Comparison of ENCODE assay signal across 8 cellular contexts in the genomic region with DNA sequence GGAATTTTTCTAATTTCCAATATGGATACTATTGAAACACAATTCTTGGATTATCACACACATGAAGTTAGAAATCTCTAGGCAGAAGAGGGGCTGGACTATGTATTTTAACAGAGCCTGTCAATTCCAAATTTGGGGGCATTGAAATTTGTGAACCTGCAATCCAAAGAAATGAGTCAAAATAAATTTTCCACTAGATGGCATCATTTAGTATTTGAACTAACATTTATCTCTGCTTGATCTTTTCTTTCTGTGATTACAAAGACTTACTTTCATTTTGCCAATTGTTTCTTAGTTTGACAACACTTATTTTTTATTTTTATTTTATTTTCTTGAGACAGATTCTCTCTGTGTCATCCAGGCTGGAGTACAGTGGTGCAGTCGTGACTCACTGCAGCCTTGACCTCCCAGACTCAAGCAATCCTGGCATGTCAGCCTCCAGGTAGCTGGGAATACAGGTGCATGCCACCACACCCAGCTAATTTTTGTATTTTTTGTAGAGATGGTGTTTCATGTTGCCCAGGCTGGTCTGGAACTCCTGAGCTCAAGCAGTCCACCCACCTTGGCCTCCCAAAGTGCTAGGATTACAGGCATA. TPM values are rescaled to one million over a fixed set of nuclear protein-coding genes. Genes with fewer than 3 reads are reported as not detected.
DNase-seq lines count a peak whose midpoint lies in the region; ATAC-seq, FAIRE-seq and TF ChIP-seq lines count a peak whose summit lies in the region.

No MANE protein-coding gene starts in this region.

- intact Hi-C loops in activated T-helper 1 cell treated with anti-CD3 and anti-CD28 coated beads, Interleukin-12 subunit alpha, Interleukin-12 subunit beta, Interleukin-2, Interleukin-4 antibody, amounts not matched to agents 30 ng/mL and 10 ng/mL and 1 ng/mL, durations not matched to agents 14 hours and 24 hours and 36 hours (cut with micrococcal nuclease), result loop anchor here (1.0 to 10.0 kb wide), 6 partner anchors 133 to 1292 kb away; a partner anchor contains a TSS

- no peak overlapping the region for H3K27ac ChIP-seq in liver (ENCODE audit: low read depth in 1 of 2, low read length in 2 of 2)

- no peaks in the 10 kb centered on the region for H3K9me3 ChIP-seq in liver (ENCODE audit: control insufficient read depth in 4 of 4, low read length in 3 of 4)

- H3K27me3 ChIP-seq in liver (ENCODE audit: control insufficient read depth in 4 of 4, insufficient read depth in 4 of 4, low read length in 3 of 4), result no peaks in the 10 kb centered on the region

- H3K36me3 ChIP-seq in liver (ENCODE audit: control insufficient read depth in 4 of 4, insufficient read depth in 3 of 4, low read depth in 1 of 4, low read length in 3 of 4), result peaks cover 0 to 6% (median 2%) of the 10 kb centered on the region in 4 donors

- peak overlapping the region; percentile 23 for H3K27ac Mint-ChIP-seq in activated T-helper 1 cell treated with anti-CD3 and anti-CD28 coated beads, Interleukin-12 subunit alpha, Interleukin-12 subunit beta, Interleukin-2, Interleukin-4 antibody, amounts not matched to agents 30 ng/mL and 10 ng/mL and 1 ng/mL, durations not matched to agents 14 hours and 24 hours and 36 hours

- H3K4me3 Mint-ChIP-seq in activated T-helper 1 cell treated with anti-CD3 and anti-CD28 coated beads, Interleukin-12 subunit alpha, Interleukin-12 subunit beta, Interleukin-2, Interleukin-4 antibody, amounts not matched to agents 30 ng/mL and 10 ng/mL and 1 ng/mL, durations not matched to agents 14 hours and 24 hours and 36 hours, result no peak overlapping the region

- no peak for DNase-seq in D721Med (ENCODE audit: insufficient read length, low spot score)
- DNase-seq in HT1080 (ENCODE audit: low read depth), result peak; percentile 30
- DNase-seq in activated T-helper 1 cell treated with anti-CD3 and anti-CD28 coated beads, Interleukin-12 subunit alpha, Interleukin-12 subunit beta, Interleukin-2, Interleukin-4 antibody, amounts not matched to agents 30 ng/mL and 10 ng/mL and 1 ng/mL, durations not matched to agents 14 hours and 24 hours and 36 hours (ENCODE audit: low spot score), result no peak
- DNase-seq in NCI-H1105 treated with DMSO at 0.1 percent for 48 hours (lab: John Stamatoyannopoulos, UW), result no peak
- no peak for DNase-seq in hepatic stellate cell (ENCODE audit: low spot score)

- H3K27me3 Mint-ChIP-seq in activated T-helper 1 cell treated with anti-CD3 and anti-CD28 coated beads, Interleukin-12 subunit alpha, Interleukin-12 subunit beta, Interleukin-2, Interleukin-4 antibody, amounts not matched to agents 30 ng/mL and 10 ng/mL and 1 ng/mL, durations not matched to agents 14 hours and 24 hours and 36 hours (ENCODE audit: insufficient read depth), result peaks cover 2% of the 10 kb centered on the region

- WGBS in liver, result 15% methylated on average over 1 of the region's 1 CpG

- TF ChIP-seq CTCF in D721Med (IDR thresholded peaks at IDR 0.05; ENCODE audit: insufficient read depth, missing control alignments) (peak; percentile 41), liver (IDR thresholded peaks at IDR 0.05; ENCODE audit: low read depth, low read length, missing input control) (peak; percentile 24)

- TF ChIP-seq RAD21 in liver (IDR thresholded peaks at IDR 0.05), result peak; percentile 52

- H3K4me3 ChIP-seq in liver (ENCODE audit: low read depth in 1 of 3, low read length in 3 of 3), result no peak overlapping the region

- H3K36me3 Mint-ChIP-seq in activated T-helper 1 cell treated with anti-CD3 and anti-CD28 coated beads, Interleukin-12 subunit alpha, Interleukin-12 subunit beta, Interleukin-2, Interleukin-4 antibody, amounts not matched to agents 30 ng/mL and 10 ng/mL and 1 ng/mL, durations not matched to agents 14 hours and 24 hours and 36 hours (ENCODE audit: low read depth), result peaks cover 8% of the 10 kb centered on the region

- H3K4me1 Mint-ChIP-seq in activated T-helper 1 cell treated with anti-CD3 and anti-CD28 coated beads, Interleukin-12 subunit alpha, Interleukin-12 subunit beta, Interleukin-2, Interleukin-4 antibody, amounts not matched to agents 30 ng/mL and 10 ng/mL and 1 ng/mL, durations not matched to agents 14 hours and 24 hours and 36 hours (ENCODE audit: low read depth), result peaks cover 52% of the 10 kb centered on the region

- no peaks in the 10 kb centered on the region for H3K9me3 Mint-ChIP-seq in activated T-helper 1 cell treated with anti-CD3 and anti-CD28 coated beads, Interleukin-12 subunit alpha, Interleukin-12 subunit beta, Interleukin-2, Interleukin-4 antibody, amounts not matched to agents 30 ng/mL and 10 ng/mL and 1 ng/mL, durations not matched to agents 14 hours and 24 hours and 36 hours

- no peak for FAIRE-seq in D721Med (lab: Jason Lieb, UNC)

- no peak overlapping the region for H3K9ac ChIP-seq in liver (ENCODE audit: low read depth in 1 of 2, low read length in 2 of 2)

- ATAC-seq in HG03039 (IDR thresholded peaks at IDR 0.05; ENCODE audit: unreplicated experiment), result no peak
- no peak for ATAC-seq in GM21717 (IDR thresholded peaks at IDR 0.05; ENCODE audit: unreplicated experiment)

- peaks cover 4 to 20% (median 7%) of the 10 kb centered on the region in 4 donors for H3K4me1 ChIP-seq in liver (ENCODE audit: control insufficient read depth in 4 of 4, insufficient read depth in 4 of 4, low read length in 3 of 4)

TF ChIP-seq in liver, 16 proteins besides CTCF, POLR2A, EP300 and RAD21:
- TF ChIP-seq FOXA2 (IDR thresholded peaks at IDR 0.05) (no peak), JUND (IDR thresholded peaks at IDR 0.05) (peak in 1 of 2 donors; percentile 10)
- TF ChIP-seq, protein P1, sequence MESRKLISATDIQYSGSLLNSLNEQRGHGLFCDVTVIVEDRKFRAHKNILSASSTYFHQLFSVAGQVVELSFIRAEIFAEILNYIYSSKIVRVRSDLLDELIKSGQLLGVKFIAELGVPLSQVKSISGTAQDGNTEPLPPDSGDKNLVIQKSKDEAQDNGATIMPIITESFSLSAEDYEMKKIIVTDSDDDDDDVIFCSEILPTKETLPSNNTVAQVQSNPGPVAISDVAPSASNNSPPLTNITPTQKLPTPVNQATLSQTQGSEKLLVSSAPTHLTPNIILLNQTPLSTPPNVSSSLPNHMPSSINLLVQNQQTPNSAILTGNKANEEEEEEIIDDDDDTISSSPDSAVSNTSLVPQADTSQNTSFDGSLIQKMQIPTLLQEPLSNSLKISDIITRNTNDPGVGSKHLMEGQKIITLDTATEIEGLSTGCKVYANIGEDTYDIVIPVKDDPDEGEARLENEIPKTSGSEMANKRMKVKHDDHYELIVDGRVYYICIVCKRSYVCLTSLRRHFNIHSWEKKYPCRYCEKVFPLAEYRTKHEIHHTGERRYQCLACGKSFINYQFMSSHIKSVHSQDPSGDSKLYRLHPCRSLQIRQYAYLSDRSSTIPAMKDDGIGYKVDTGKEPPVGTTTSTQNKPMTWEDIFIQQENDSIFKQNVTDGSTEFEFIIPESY (IDR thresholded peaks at IDR 0.05), result no peak
TF ChIP-seq in liver: peak in this region for 1.

RNA-seq across cellular contexts. Expression of a gene that starts 2.7 kb away (rescaled TPM):
- 136 and 171 TPM in 2 replicates for total RNA-seq in HT1080 (2014; rRNA removed; shearing (Covaris generic))
- 183 and 189 TPM in 2 replicates for polyA plus RNA-seq in HT1080 (2015; cell fraction: cytosol; rRNA removed)
- polyA plus RNA-seq in HT1080 (2015; cell fraction: nucleus; rRNA removed), result 54.2 and 56.7 TPM in 2 replicates
- total RNA-seq in activated T-helper 1 cell treated with anti-CD3 and anti-CD28 coated beads, Interleukin-12 subunit alpha, Interleukin-12 subunit beta, Interleukin-2, Interleukin-4 antibody, amounts not matched to agents 30 ng/mL and 10 ng/mL and 1 ng/mL, durations not matched to agents 14 hours and 24 hours and 36 hours, result 55.9 and 61.5 TPM in 2 replicates
- 10 to 100 TPM; 28.8 to 60.4 TPM for total RNA-seq in liver
- polyA plus RNA-seq in liver, result 10 to 100 TPM; 56.9 to 86.0 TPM
